8 cellular contexts compared by ENCODE assay signal in the genomic region with DNA sequence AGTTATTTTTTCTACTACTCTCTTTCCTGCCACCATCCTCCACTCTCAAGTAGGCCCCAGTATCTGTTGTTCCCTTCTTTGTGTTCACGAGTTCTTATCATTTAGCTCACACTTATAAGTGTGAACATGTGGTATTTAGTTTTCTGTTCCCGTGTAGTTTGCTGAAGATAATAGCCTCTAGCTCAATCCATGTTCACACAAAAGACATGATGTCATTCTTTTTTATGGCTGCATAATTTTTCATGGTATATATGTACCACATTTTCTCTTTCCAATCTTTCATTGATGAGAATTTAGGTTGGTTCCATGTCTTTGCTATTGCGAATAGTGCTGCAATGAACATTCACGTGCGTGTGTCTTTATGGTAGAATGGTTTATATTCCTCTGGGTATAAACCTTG.
"Had no signal": no experiment of that assay in that cellular context is flagged by ENCODE, and none has a peak within 500 bp of the region (broad histone marks: within the 10 kb centered on the region; RNA-seq: fewer than 3 reads in every experiment).

No MANE protein-coding gene starts in this region.

- DNase-seq: GDM1, GF-D8 had no signal

- H3K4me3 ChIP-seq: GM12878 had no signal

- FAIRE-seq: G401.6, GM12878, GM12891, GM12892, GM18507, GM19239 had no signal

- ATAC-seq: GM12878 had no signal
